In genomic region chr16:70568601-70569217, GRCh38 we compare ENCODE assay signal across 17 cellular contexts. TPM values are rescaled to one million over a fixed set of nuclear protein-coding genes. Genes with fewer than 3 reads are reported as not detected.
DNase-seq lines count a peak whose midpoint lies in the region; ATAC-seq, FAIRE-seq and TF ChIP-seq lines count a peak whose summit lies in the region.
"Had no signal": no experiment of that assay in that cellular context is flagged by ENCODE, and none has a peak within 500 bp of the region (broad histone marks: within the 10 kb centered on the region; RNA-seq: fewer than 3 reads in every experiment).

No MANE protein-coding gene starts in this region.

- POLR2A ChIA-PET in GM12878 (lab: Charles Lee): interaction anchor here (0.5 to 1.1 kb wide), 5 partner anchors 32 to 313 kb away, joined by 3 to 11 read pairs (median 4); no protein-coding TSS in a partner anchor

- H2AFZ ChIP-seq in GM12878 (ENCODE audit: control insufficient read depth, low read depth, low read length): no peak overlapping the region
- no peak overlapping the region for H2AFZ ChIP-seq in hepatocyte

- ATAC-seq in natural killer cell: peak in 1 of 3 donors; percentile 32
- ATAC-seq in natural killer cell treated with Interleukin-12 subunit alpha and Interleukin-12 subunit beta and Interleukin-15 and Interleukin-18, amount 100 ng/mL, for 72 hours: no peak
- no peak for ATAC-seq in GM12878
- ATAC-seq in stimulated activated memory B cell treated with anti-CD40 and anti-IgM and Interleukin-4, amounts not matched to agents 10 μg/mL and 1 μg/mL and 100 μg/mL, for 72 hours: no peak
- ATAC-seq: CD8-positive, alpha-beta T cell; SK-N-SH treated with all-trans-retinoic acid at 6 μM for 48 hours had no signal

- H4K20me1 ChIP-seq in GM12878 (ENCODE audit: control insufficient read depth, insufficient read depth) (no peaks in the 10 kb centered on the region), hepatocyte (ENCODE audit: insufficient read depth, poor library complexity, severe bottlenecking) (no peaks in the 10 kb centered on the region)

- H3K36me3 ChIP-seq in GM12878 (ENCODE audit: control insufficient read depth in 2 of 2, insufficient read depth in 2 of 2, low read length in 1 of 2): peaks cover 48 to 68% of the 10 kb centered on the region in 2 experiments
- H3K36me3 ChIP-seq in hepatocyte (replicated peaks; ENCODE audit: insufficient read depth, low read depth): no peaks in the 10 kb centered on the region
- H3K36me3 ChIP-seq: uterus had no signal

- TF ChIP-seq EP300 in GM12878 (IDR thresholded peaks at IDR 0.05; ENCODE audit: borderline replicate concordance in 1 of 2, control insufficient read depth in 1 of 2, low read depth in 2 of 2, low read length in 2 of 2): no peak

- no peak overlapping the region for H3K9ac ChIP-seq in GM12878 (ENCODE audit: control insufficient read depth, insufficient read depth, low read length)

- RAD21 ChIA-PET in GM12878 (lab: Charles Lee; ENCODE audit: unreplicated experiment): no interaction called here

- TF ChIP-seq RAD21 in GM12878 (IDR thresholded peaks at IDR 0.05; ENCODE audit: insufficient read depth, low read depth, low read length): no peak

- peak overlapping the region; percentile 46 to 63 for H3K27ac Mint-ChIP-seq in natural killer cell
- H3K27ac Mint-ChIP-seq in natural killer cell treated with Interleukin-12 subunit alpha and Interleukin-12 subunit beta and Interleukin-15 and Interleukin-18, amount 100 ng/mL, for 72 hours: peak overlapping the region in 1 of 2 donors; percentile 32
- H3K27ac Mint-ChIP-seq in type B pancreatic cell: peak overlapping the region; percentile 76
- H3K27ac Mint-ChIP-seq in stimulated activated memory B cell treated with anti-CD40 and anti-IgM and Interleukin-4, amounts not matched to agents 10 μg/mL and 1 μg/mL and 100 μg/mL, for 72 hours: no peak overlapping the region

- H3K4me1 Mint-ChIP-seq in natural killer cell: peaks cover 5 to 10% of the 10 kb centered on the region in 2 donors
- H3K4me1 Mint-ChIP-seq in natural killer cell treated with Interleukin-12 subunit alpha and Interleukin-12 subunit beta and Interleukin-15 and Interleukin-18, amount 100 ng/mL, for 72 hours (ENCODE audit: low read depth in 2 of 2): peaks cover 5 to 10% of the 10 kb centered on the region in 2 donors
- peaks cover 3% of the 10 kb centered on the region for H3K4me1 Mint-ChIP-seq in type B pancreatic cell (ENCODE audit: unreplicated experiment)
- H3K4me1 Mint-ChIP-seq in stimulated activated memory B cell treated with anti-CD40 and anti-IgM and Interleukin-4, amounts not matched to agents 10 μg/mL and 1 μg/mL and 100 μg/mL, for 72 hours: no peaks in the 10 kb centered on the region

- TF ChIP-seq CTCF in natural killer cell (IDR thresholded peaks at IDR 0.05): no peak
- no peak for TF ChIP-seq CTCF in GM12878 (IDR thresholded peaks at IDR 0.05 in 2 of 3, conservative IDR thresholded peaks at IDR 0.05 in 1 of 3; ENCODE audit: control insufficient read depth in 2 of 3, extremely low read depth in 1 of 3, insufficient read depth in 1 of 3, low read depth in 3 of 3, low read length in 3 of 3)
- TF ChIP-seq CTCF in hepatocyte (IDR thresholded peaks at IDR 0.05; ENCODE audit: poor library complexity): no peak
- no peak for TF ChIP-seq CTCF in type B pancreatic cell (conservative IDR thresholded peaks at IDR 0.05)

- H3K36me3 Mint-ChIP-seq in natural killer cell (peaks cover 38% of the 10 kb centered on the region), type B pancreatic cell (peaks cover 51% of the 10 kb centered on the region)
- peaks cover 49% of the 10 kb centered on the region for H3K36me3 Mint-ChIP-seq in natural killer cell treated with Interleukin-12 subunit alpha and Interleukin-12 subunit beta and Interleukin-15 and Interleukin-18, amount 100 ng/mL, for 72 hours
- H3K36me3 Mint-ChIP-seq in stimulated activated memory B cell treated with anti-CD40 and anti-IgM and Interleukin-4, amounts not matched to agents 10 μg/mL and 1 μg/mL and 100 μg/mL, for 72 hours: peaks cover 81% of the 10 kb centered on the region

- H3K4me1 ChIP-seq in GM12878 (ENCODE audit: control insufficient read depth, insufficient read depth, low read length): no peaks in the 10 kb centered on the region
- H3K4me1 ChIP-seq in hepatocyte (ENCODE audit: insufficient read depth): no peaks in the 10 kb centered on the region
- H3K4me1 ChIP-seq: uterus had no signal

- in situ Hi-C loops in GM12878 (cut with MboI): no loop called here

- no peak overlapping the region for H3K4me3 Mint-ChIP-seq in natural killer cell
- no peak overlapping the region for H3K4me3 Mint-ChIP-seq in natural killer cell treated with Interleukin-12 subunit alpha and Interleukin-12 subunit beta and Interleukin-15 and Interleukin-18, amount 100 ng/mL, for 72 hours
- H3K4me3 Mint-ChIP-seq in type B pancreatic cell: no peak overlapping the region
- no peak overlapping the region for H3K4me3 Mint-ChIP-seq in stimulated activated memory B cell treated with anti-CD40 and anti-IgM and Interleukin-4, amounts not matched to agents 10 μg/mL and 1 μg/mL and 100 μg/mL, for 72 hours
- H3K4me3 Mint-ChIP-seq: CD8-positive, alpha-beta T cell; central memory CD8-positive, alpha-beta T cell had no signal

- TF ChIP-seq POLR2A in GM12878 (IDR thresholded peaks at IDR 0.05; ENCODE audit: low read depth, low read length): peak; percentile 28; the same call in 1 of the 2 replicates

- H3K4me3 ChIP-seq in GM12878 (no peak overlapping the region), hepatocyte (no peak overlapping the region)
- H3K4me3 ChIP-seq: uterus had no signal

- FAIRE-seq in GM12878 (lab: Jason Lieb, UNC): no peak

- SMC1A ChIA-PET in GM12878 (lab: Charles Lee; ENCODE audit: uncharacterized antibody, unreplicated experiment): interaction anchor here (1.3 to 2.1 kb wide), 2 partner anchors 10 to 12 kb away, joined by 5 to 6 read pairs; no protein-coding TSS in a partner anchor

- 65% methylated on average over 5 of the region's 5 CpGs for WGBS in GM12878 (ENCODE audit: insufficient coverage, insufficient replicate concordance, low lambda C conversion rate, missing lambda C conversion rate)
- WGBS in hepatocyte (ENCODE audit: low lambda C conversion rate, missing lambda C conversion rate): 86% methylated on average over 5 of the region's 5 CpGs

- H3K27ac ChIP-seq in GM12878 (ENCODE audit: control insufficient read depth, insufficient read depth): no peak overlapping the region
- peak overlapping the region; percentile 66 for H3K27ac ChIP-seq in hepatocyte
- no peak overlapping the region for H3K27ac ChIP-seq in caudate nucleus (ENCODE audit: low read depth, low read length)
- H3K27ac ChIP-seq: uterus had no signal

- CTCF ChIA-PET in GM12878 (lab: Yijun Ruan, JAX): interaction anchor here (0.7 to 1.5 kb wide), 6 partner anchors 15 to 302 kb away, joined by 3 to 5 read pairs (median 4); no protein-coding TSS in a partner anchor

- no peaks in the 10 kb centered on the region for H3K27me3 Mint-ChIP-seq in natural killer cell (ENCODE audit: low read depth in 2 of 2)
- no peaks in the 10 kb centered on the region for H3K27me3 Mint-ChIP-seq in natural killer cell treated with Interleukin-12 subunit alpha and Interleukin-12 subunit beta and Interleukin-15 and Interleukin-18, amount 100 ng/mL, for 72 hours
- H3K27me3 Mint-ChIP-seq in type B pancreatic cell: no peaks in the 10 kb centered on the region
- H3K27me3 Mint-ChIP-seq in stimulated activated memory B cell treated with anti-CD40 and anti-IgM and Interleukin-4, amounts not matched to agents 10 μg/mL and 1 μg/mL and 100 μg/mL, for 72 hours: no peaks in the 10 kb centered on the region
- H3K27me3 Mint-ChIP-seq: central memory CD8-positive, alpha-beta T cell had no signal

- no TSS peak for BruUV-seq in GM12878 (replicated peaks; lab: Mats Ljungman, UMichigan)

- DNase-seq in natural killer cell: no peak
- no peak for DNase-seq in natural killer cell treated with Interleukin-12 subunit alpha and Interleukin-12 subunit beta and Interleukin-15 and Interleukin-18, amount 100 ng/mL, for 72 hours (ENCODE audit: low spot score)
- DNase-seq in GM12878 (ENCODE audit: low read depth, low spot score): no peak
- peak; percentile 36 for DNase-seq in hepatocyte (ENCODE audit: low spot score)
- DNase-seq in type B pancreatic cell (ENCODE audit: extremely low spot score, unreplicated experiment): no peak
- no peak for DNase-seq in COR-L47 (lab: John Stamatoyannopoulos, UW)
- DNase-seq in caudate nucleus (lab: John Stamatoyannopoulos, UW): no peak
- DNase-seq: activated CD4-positive, alpha-beta T cell treated with anti-CD3 and anti-CD28 coated beads for 4 hours; CD8-positive, alpha-beta T cell; effector memory CD4-positive, alpha-beta T cell; MV-4-11; NCI-H1930; NCI-H446 treated with DMSO at 0.1 percent for 48 hours; uterus had no signal

- intact Hi-C loops in natural killer cell (cut with micrococcal nuclease) (no loop called here), GM12878 (cut with micrococcal nuclease; ENCODE audit: unreplicated experiment) (no loop called here)

- no peaks in the 10 kb centered on the region for H3K9me3 Mint-ChIP-seq in natural killer cell
- no peaks in the 10 kb centered on the region for H3K9me3 Mint-ChIP-seq in natural killer cell treated with Interleukin-12 subunit alpha and Interleukin-12 subunit beta and Interleukin-15 and Interleukin-18, amount 100 ng/mL, for 72 hours
- no peaks in the 10 kb centered on the region for H3K9me3 Mint-ChIP-seq in type B pancreatic cell
- H3K9me3 Mint-ChIP-seq in stimulated activated memory B cell treated with anti-CD40 and anti-IgM and Interleukin-4, amounts not matched to agents 10 μg/mL and 1 μg/mL and 100 μg/mL, for 72 hours: no peaks in the 10 kb centered on the region
- H3K9me3 Mint-ChIP-seq: CD8-positive, alpha-beta T cell; central memory CD8-positive, alpha-beta T cell had no signal

- H3K79me2 ChIP-seq in GM12878 (ENCODE audit: control insufficient read depth, insufficient read depth, low read length) (no peaks in the 10 kb centered on the region; the same call in 1 of the 2 replicates), hepatocyte (no peaks in the 10 kb centered on the region)

- no peak overlapping the region for H3K4me2 ChIP-seq in GM12878 (ENCODE audit: control insufficient read depth, insufficient read depth)
- H3K4me2 ChIP-seq in hepatocyte: no peak overlapping the region

- no peaks in the 10 kb centered on the region for H3K9me2 ChIP-seq in hepatocyte (replicated peaks; ENCODE audit: insufficient read depth)

- H3K9me3 ChIP-seq in GM12878 (replicated peaks; ENCODE audit: control insufficient read depth, insufficient read depth, low read length) (no peaks in the 10 kb centered on the region), hepatocyte (ENCODE audit: low read depth) (no peaks in the 10 kb centered on the region)
- H3K9me3 ChIP-seq: uterus had no signal

- no peaks in the 10 kb centered on the region for H3K27me3 ChIP-seq in GM12878 (replicated peaks in 1 of 2; ENCODE audit: control insufficient read depth in 2 of 2, insufficient read depth in 2 of 2, low read length in 1 of 2)
- H3K27me3 ChIP-seq in hepatocyte: no peaks in the 10 kb centered on the region
- H3K27me3 ChIP-seq: uterus had no signal

RNA-seq across cellular contexts. Expression of gene SF3B3, which starts 45.1 kb away (rescaled TPM):
- total RNA-seq in natural killer cell (100 to 1,000 TPM; 164 to 220 (median 173) TPM), GM12878 (2014; rRNA removed) (200 and 224 TPM in 2 replicates), GM12878 (2014; rRNA removed; fragmentation: Illumina TruSeq; extraction: Trizol) (172 and 195 TPM in 2 replicates), GM12878 (2021) (416 and 453 TPM in 2 replicates), hepatocyte (112 and 147 TPM in 2 replicates), type B pancreatic cell (ENCODE audit: low replicate concordance) (283 and 429 TPM in 2 replicates)
- total RNA-seq in natural killer cell treated with Interleukin-12 subunit alpha and Interleukin-12 subunit beta and Interleukin-15 and Interleukin-18, amount 100 ng/mL, for 72 hours: 100 to 1,000 TPM; 394 to 560 TPM
- 407 and 417 TPM in 2 replicates for total RNA-seq in GM12878 (2013; cell fraction: nucleolus; rRNA removed)
- polyA plus RNA-seq in GM12878 (2011; ENCODE audit: low read depth): 99.3 TPM
- polyA plus RNA-seq in GM12878 (2011; rRNA removed) (102 and 184 TPM in 2 replicates), GM12878 (2014; fragmentation: Illumina TruSeq; extraction: Trizol) (349 and 362 TPM in 2 replicates), GM12878 (2014; fragmentation: Nextera tagmentation; extraction: Ambion mirVana) (100 to 1,000 TPM; 151 to 206 TPM), GM12878 (2014; rRNA removed) (134 and 139 TPM in 2 replicates), GM12878 (2016; fragmentation: Nextera tagmentation; extraction: Ambion mirVana) (100 to 1,000 TPM; 431 to 432 TPM), hepatocyte (165 and 171 TPM in 2 replicates)
- polyA plus RNA-seq in GM12878 (2011; cell fraction: cytosol; rRNA removed): 202 and 266 TPM in 2 replicates
- polyA plus RNA-seq in GM12878 (2011; cell fraction: nucleus; rRNA removed): 229 and 324 TPM in 2 replicates
- polyA plus RNA-seq in GM12878 (2012): 132 and 162 TPM in 2 replicates
- polyA minus RNA-seq in GM12878 (2011; rRNA and poly(A)+ RNA removed): 255 and 285 TPM in 2 replicates
- 86.7 and 146 TPM in 2 replicates for polyA minus RNA-seq in GM12878 (2011; cell fraction: cytosol; rRNA and poly(A)+ RNA removed)
- 82.1 and 153 TPM in 2 replicates for polyA minus RNA-seq in GM12878 (2011; cell fraction: nucleus; rRNA and poly(A)+ RNA removed)

RNA-seq across cellular contexts. Expression of gene COG4, which starts 45.4 kb away (rescaled TPM):
- total RNA-seq in natural killer cell: 10 to 100 TPM; 29.5 to 44.4 (median 31.6) TPM
- total RNA-seq in natural killer cell treated with Interleukin-12 subunit alpha and Interleukin-12 subunit beta and Interleukin-15 and Interleukin-18, amount 100 ng/mL, for 72 hours: 10 to 100 TPM; 39.5 to 54.8 TPM
- total RNA-seq in GM12878 (2013; cell fraction: nucleolus; rRNA removed): 66.9 and 75.2 TPM in 2 replicates
- 32.0 and 33.9 TPM in 2 replicates for total RNA-seq in GM12878 (2014; rRNA removed)
- total RNA-seq in GM12878 (2014; rRNA removed; fragmentation: Illumina TruSeq; extraction: Trizol): 26.2 and 26.6 TPM in 2 replicates
- 39.0 and 51.5 TPM in 2 replicates for total RNA-seq in GM12878 (2021)
- 21.7 TPM for polyA plus RNA-seq in GM12878 (2011; ENCODE audit: low read depth)
- polyA plus RNA-seq in GM12878 (2011; rRNA removed): 31.8 and 35.3 TPM in 2 replicates
- polyA plus RNA-seq in GM12878 (2011; cell fraction: cytosol; rRNA removed): 27.8 and 44.8 TPM in 2 replicates
- 188 and 196 TPM in 2 replicates for polyA plus RNA-seq in GM12878 (2011; cell fraction: nucleus; rRNA removed)
- 34.4 and 39.6 TPM in 2 replicates for polyA plus RNA-seq in GM12878 (2012)
- 22.3 and 25.0 TPM in 2 replicates for polyA plus RNA-seq in GM12878 (2014; fragmentation: Illumina TruSeq; extraction: Trizol)
- polyA plus RNA-seq in GM12878 (2014; fragmentation: Nextera tagmentation; extraction: Ambion mirVana): 1 to 10 TPM; 7.0 to 8.9 TPM
- polyA plus RNA-seq in GM12878 (2014; rRNA removed): 32.0 and 32.2 TPM in 2 replicates
- polyA plus RNA-seq in GM12878 (2016; fragmentation: Nextera tagmentation; extraction: Ambion mirVana): 10 to 100 TPM; 56.4 to 57.7 TPM
- 33.4 and 37.3 TPM in 2 replicates for polyA minus RNA-seq in GM12878 (2011; rRNA and poly(A)+ RNA removed)
- polyA minus RNA-seq in GM12878 (2011; cell fraction: cytosol; rRNA and poly(A)+ RNA removed): 11.4 and 12.2 TPM in 2 replicates
- 15.8 and 18.8 TPM in 2 replicates for polyA minus RNA-seq in GM12878 (2011; cell fraction: nucleus; rRNA and poly(A)+ RNA removed)
- total RNA-seq in hepatocyte: 45.9 and 52.9 TPM in 2 replicates
- polyA plus RNA-seq in hepatocyte: 35.3 and 48.9 TPM in 2 replicates
- 79.0 and 96.8 TPM in 2 replicates for total RNA-seq in type B pancreatic cell (ENCODE audit: low replicate concordance)
